1 cellular context compared by ENCODE assay signal in genomic region chr12:90627180-90627896, GRCh38.
TF ChIP-seq lines count a peak whose summit lies in the region.

No MANE protein-coding gene starts in this region.

TF ChIP-seq in GM12878, 131 proteins besides CTCF, POLR2A, EP300 and RAD21 (continued from another document):
- TF ChIP-seq, protein P1, sequence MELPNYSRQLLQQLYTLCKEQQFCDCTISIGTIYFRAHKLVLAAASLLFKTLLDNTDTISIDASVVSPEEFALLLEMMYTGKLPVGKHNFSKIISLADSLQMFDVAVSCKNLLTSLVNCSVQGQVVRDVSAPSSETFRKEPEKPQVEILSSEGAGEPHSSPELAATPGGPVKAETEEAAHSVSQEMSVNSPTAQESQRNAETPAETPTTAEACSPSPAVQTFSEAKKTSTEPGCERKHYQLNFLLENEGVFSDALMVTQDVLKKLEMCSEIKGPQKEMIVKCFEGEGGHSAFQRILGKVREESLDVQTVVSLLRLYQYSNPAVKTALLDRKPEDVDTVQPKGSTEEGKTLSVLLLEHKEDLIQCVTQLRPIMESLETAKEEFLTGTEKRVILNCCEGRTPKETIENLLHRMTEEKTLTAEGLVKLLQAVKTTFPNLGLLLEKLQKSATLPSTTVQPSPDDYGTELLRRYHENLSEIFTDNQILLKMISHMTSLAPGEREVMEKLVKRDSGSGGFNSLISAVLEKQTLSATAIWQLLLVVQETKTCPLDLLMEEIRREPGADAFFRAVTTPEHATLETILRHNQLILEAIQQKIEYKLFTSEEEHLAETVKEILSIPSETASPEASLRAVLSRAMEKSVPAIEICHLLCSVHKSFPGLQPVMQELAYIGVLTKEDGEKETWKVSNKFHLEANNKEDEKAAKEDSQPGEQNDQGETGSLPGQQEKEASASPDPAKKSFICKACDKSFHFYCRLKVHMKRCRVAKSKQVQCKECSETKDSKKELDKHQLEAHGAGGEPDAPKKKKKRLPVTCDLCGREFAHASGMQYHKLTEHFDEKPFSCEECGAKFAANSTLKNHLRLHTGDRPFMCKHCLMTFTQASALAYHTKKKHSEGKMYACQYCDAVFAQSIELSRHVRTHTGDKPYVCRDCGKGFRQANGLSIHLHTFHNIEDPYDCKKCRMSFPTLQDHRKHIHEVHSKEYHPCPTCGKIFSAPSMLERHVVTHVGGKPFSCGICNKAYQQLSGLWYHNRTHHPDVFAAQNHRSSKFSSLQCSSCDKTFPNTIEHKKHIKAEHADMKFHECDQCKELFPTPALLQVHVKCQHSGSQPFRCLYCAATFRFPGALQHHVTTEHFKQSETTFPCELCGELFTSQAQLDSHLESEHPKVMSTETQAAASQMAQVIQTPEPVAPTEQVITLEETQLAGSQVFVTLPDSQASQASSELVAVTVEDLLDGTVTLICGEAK (IDR thresholded peaks at IDR 0.05; ENCODE audit: borderline replicate concordance), result no peak
- TF ChIP-seq ATF2 (IDR thresholded peaks at IDR 0.05; ENCODE audit: low read length) (peak; percentile 48; the same call in 1 of the 2 replicates), ZZZ3 (IDR thresholded peaks at IDR 0.05; ENCODE audit: control insufficient read depth, insufficient read length, low read depth) (no peak), RUNX3 (IDR thresholded peaks at IDR 0.05; ENCODE audit: low read length) (peak; percentile 56)
- TF ChIP-seq, protein P2, sequence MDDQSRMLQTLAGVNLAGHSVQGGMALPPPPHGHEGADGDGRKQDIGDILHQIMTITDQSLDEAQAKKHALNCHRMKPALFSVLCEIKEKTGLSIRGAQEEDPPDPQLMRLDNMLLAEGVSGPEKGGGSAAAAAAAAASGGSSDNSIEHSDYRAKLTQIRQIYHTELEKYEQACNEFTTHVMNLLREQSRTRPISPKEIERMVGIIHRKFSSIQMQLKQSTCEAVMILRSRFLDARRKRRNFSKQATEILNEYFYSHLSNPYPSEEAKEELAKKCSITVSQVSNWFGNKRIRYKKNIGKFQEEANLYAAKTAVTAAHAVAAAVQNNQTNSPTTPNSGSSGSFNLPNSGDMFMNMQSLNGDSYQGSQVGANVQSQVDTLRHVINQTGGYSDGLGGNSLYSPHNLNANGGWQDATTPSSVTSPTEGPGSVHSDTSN (IDR thresholded peaks at IDR 0.05; ENCODE audit: insufficient replicate concordance, low read depth, low read length), result no peak
